25 cellular contexts compared by ENCODE assay signal in the genomic region with DNA sequence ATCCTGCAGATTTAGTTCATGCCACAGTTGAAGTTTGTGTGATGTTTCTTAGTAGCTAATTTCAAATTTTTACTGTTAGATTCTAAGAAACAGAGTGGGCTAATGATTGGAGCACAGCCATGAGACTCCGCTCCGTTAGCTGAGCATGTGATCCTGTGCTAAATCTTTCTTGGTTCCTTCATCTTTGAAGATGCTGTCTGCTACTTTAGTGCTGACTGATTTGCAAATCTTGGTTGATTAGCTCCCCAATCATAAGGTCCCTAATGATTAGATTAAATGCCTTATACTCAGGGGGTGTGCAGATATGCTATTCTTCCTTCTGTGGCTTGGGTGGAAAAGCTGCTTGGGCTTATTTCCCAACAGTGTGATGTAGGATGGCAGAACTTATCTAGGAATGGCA.
"Had no signal": no experiment of that assay in that cellular context is flagged by ENCODE, and none has a peak within 500 bp of the region (broad histone marks: within the 10 kb centered on the region; RNA-seq: fewer than 3 reads in every experiment).

No MANE protein-coding gene starts in this region.

- H3K4me1 Mint-ChIP-seq: naive B cell had no signal

- H3K4me3 Mint-ChIP-seq: memory B cell; naive B cell; stimulated activated effector memory CD8-positive, alpha-beta T cell treated with anti-CD3 and anti-CD28 coated beads, Interleukin-12 subunit alpha, Interleukin-12 subunit beta, amount 100 ng/mL, for 72 hours had no signal

- H3K36me3 ChIP-seq: gastrocnemius medialis, ovary, sigmoid colon, stomach, tibial nerve, upper lobe of left lung had no signal

- H3K27ac Mint-ChIP-seq: memory B cell, naive B cell had no signal

- H3K9me3 Mint-ChIP-seq: memory B cell; naive B cell; stimulated activated effector memory CD8-positive, alpha-beta T cell treated with anti-CD3 and anti-CD28 coated beads, Interleukin-12 subunit alpha, Interleukin-12 subunit beta, amount 100 ng/mL, for 72 hours had no signal

- H3K27me3 ChIP-seq: dorsolateral prefrontal cortex, gastrocnemius medialis, ovary, sigmoid colon, stomach, tibial nerve, upper lobe of left lung had no signal

- DNase-seq: dorsolateral prefrontal cortex; effector CD4-positive, alpha-beta T cell; foreskin fibroblast; gastrocnemius medialis; head of caudate nucleus; kidney; mucosa of descending colon; naive B cell; occipital lobe; ovary; posterior cingulate gyrus; psoas muscle; right cardiac atrium; sigmoid colon; stimulated activated CD4-positive, alpha-beta T cell treated with anti-CD3 and anti-CD28 coated beads, Interleukin-2, amount 100 ng/mL, for 24 hours; stimulated activated CD4-positive, alpha-beta T cell treated with anti-CD3 and anti-CD28 coated beads, Interleukin-4, amount 100 ng/mL, for 24 hours; stimulated activated naive CD4-positive, alpha-beta T cell treated with Interleukin-2 at 50 U/mL for 16 hours; stomach; upper lobe of left lung had no signal

- H3K9me3 ChIP-seq: gastrocnemius medialis, mucosa of descending colon, ovary, psoas muscle, sigmoid colon, stomach, tibial nerve, upper lobe of left lung had no signal

- ATAC-seq: gastrocnemius medialis; left lobe of liver; mucosa of descending colon; psoas muscle; right cardiac atrium; stimulated activated effector memory CD8-positive, alpha-beta T cell treated with anti-CD3 and anti-CD28 coated beads, Interleukin-12 subunit alpha, Interleukin-12 subunit beta, amount 100 ng/mL, for 72 hours had no signal

- FAIRE-seq: colon, kidney had no signal

- H3K27me3 Mint-ChIP-seq: memory B cell, naive B cell had no signal

- H3K4me1 ChIP-seq: gastrocnemius medialis, psoas muscle had no signal

- H3K4me3 ChIP-seq: dorsolateral prefrontal cortex, gastrocnemius medialis, lung, mucosa of descending colon, ovary, psoas muscle, sigmoid colon, stomach, tibial nerve, upper lobe of left lung had no signal

- H3K27ac ChIP-seq: dorsolateral prefrontal cortex, gastrocnemius medialis, ovary, psoas muscle, upper lobe of left lung had no signal
